In genomic region chr10:93437946-93438795, GRCh38 we compare ENCODE assay signal across 1 cellular context.
TF ChIP-seq lines count a peak whose summit lies in the region.

No MANE protein-coding gene starts in this region.

TF ChIP-seq in K562, 482 proteins besides CTCF, POLR2A, EP300 and RAD21 (continued from another document):
- TF ChIP-seq ZBTB49 (CRISPR knock-in tag; IDR thresholded peaks at IDR 0.05; ENCODE audit: borderline replicate concordance) = no peak
- no peak for TF ChIP-seq TEAD1 (CRISPR knock-in tag; IDR thresholded peaks at IDR 0.05)
- TF ChIP-seq TSC22D4 (tag; IDR thresholded peaks at IDR 0.05) = no peak
- no peak for TF ChIP-seq ATF3 (IDR thresholded peaks at IDR 0.05)
- TF ChIP-seq ATF3 (CRISPR knock-in tag; conservative IDR thresholded peaks at IDR 0.05) = no peak
- TF ChIP-seq WHSC1 (IDR thresholded peaks at IDR 0.05; ENCODE audit: low read length) = no peak
- no peak for TF ChIP-seq CLOCK (CRISPR knock-in tag; IDR thresholded peaks at IDR 0.05; ENCODE audit: borderline replicate concordance)
- TF ChIP-seq ZNF780A (CRISPR knock-in tag; IDR thresholded peaks at IDR 0.05) = no peak
